11 cellular contexts compared by ENCODE assay signal in genomic region chr4:146040623-146041022, GRCh38.
A peak's percentile ranks its signal among the peaks of the same experiment; 100 is the strongest.
DNase-seq lines count a peak whose midpoint lies in the region; ATAC-seq and TF ChIP-seq lines count a peak whose summit lies in the region.
"Had no signal": no experiment of that assay in that cellular context is flagged by ENCODE, and none has a peak within 500 bp of the region (broad histone marks: within the 10 kb centered on the region; RNA-seq: fewer than 3 reads in every experiment).

No MANE protein-coding gene starts in this region.

- H3K36me3 Mint-ChIP-seq in GM23338 (ENCODE audit: low read depth) (no peaks in the 10 kb centered on the region), WTC11 (no peaks in the 10 kb centered on the region), progenitor cell of endocrine pancreas (ENCODE audit: insufficient read depth) (no peaks in the 10 kb centered on the region)

- no peaks in the 10 kb centered on the region for H3K79me2 ChIP-seq in GM23338 (replicated peaks; ENCODE audit: insufficient read depth)
- no peaks in the 10 kb centered on the region for H3K79me2 ChIP-seq in smooth muscle cell (ENCODE audit: low read depth)

- H3K27me3 Mint-ChIP-seq in GM23338 (ENCODE audit: insufficient read depth, low read depth, poor library complexity) (peaks cover 2% of the 10 kb centered on the region), WTC11 (ENCODE audit: low read depth) (peaks cover 4% of the 10 kb centered on the region; the same call in 1 of the 2 replicates), progenitor cell of endocrine pancreas (no peaks in the 10 kb centered on the region)

- CTCF ChIA-PET in WTC11 (lab: Charles Lee): no interaction called here

- POLR2A ChIA-PET in WTC11 (lab: Charles Lee): no interaction called here

- H3K4me1 ChIP-seq in GM23338 (ENCODE audit: insufficient read depth) (no peaks in the 10 kb centered on the region), smooth muscle cell (ENCODE audit: low read depth) (no peaks in the 10 kb centered on the region)

- H3K4me3 Mint-ChIP-seq in GM23338: no peak overlapping the region
- no peak overlapping the region for H3K4me3 Mint-ChIP-seq in WTC11
- no peak overlapping the region for H3K4me3 Mint-ChIP-seq in progenitor cell of endocrine pancreas (ENCODE audit: low read depth)
- H3K4me3 Mint-ChIP-seq: T-helper 2 cell treated with Interferon-gamma antibody and Interleukin-4, amounts not matched to agents 5 μg/mL and 100 μg/mL, for 36 hours had no signal

- H2AFZ ChIP-seq in GM23338 (no peak overlapping the region), smooth muscle cell (ENCODE audit: low read depth) (no peak overlapping the region)

- H3K27ac Mint-ChIP-seq in GM23338 (no peak overlapping the region), WTC11 (no peak overlapping the region), progenitor cell of endocrine pancreas (peak overlapping the region; percentile 63)
- H3K27ac Mint-ChIP-seq: T-helper 2 cell treated with Interferon-gamma antibody and Interleukin-4, amounts not matched to agents 5 μg/mL and 100 μg/mL, for 36 hours had no signal

- ATAC-seq in GM23338 (peak; percentile 31; the same call in 1 of the 3 replicates), WTC11 (peak; percentile 51)

- H3K9me2 ChIP-seq in GM23338 (ENCODE audit: insufficient read depth): no peaks in the 10 kb centered on the region

- H3K4me2 ChIP-seq in GM23338: no peak overlapping the region
- H3K4me2 ChIP-seq in smooth muscle cell: no peak overlapping the region
- H3K4me2 ChIP-seq: KMS-11 had no signal

- H3K4me3 ChIP-seq in GM23338 (no peak overlapping the region), smooth muscle cell (no peak overlapping the region)

- H3K9me3 Mint-ChIP-seq in GM23338: no peaks in the 10 kb centered on the region; the same call in 1 of the 3 replicates
- peaks cover 20% of the 10 kb centered on the region for H3K9me3 Mint-ChIP-seq in WTC11
- H3K9me3 Mint-ChIP-seq in progenitor cell of endocrine pancreas (ENCODE audit: low read depth): peaks cover 12% of the 10 kb centered on the region
- H3K9me3 Mint-ChIP-seq: T-helper 2 cell treated with Interferon-gamma antibody and Interleukin-4, amounts not matched to agents 5 μg/mL and 100 μg/mL, for 36 hours had no signal

- H3K27me3 ChIP-seq in GM23338 (ENCODE audit: insufficient read depth) (no peaks in the 10 kb centered on the region), smooth muscle cell (ENCODE audit: low read depth) (no peaks in the 10 kb centered on the region)

- no peaks in the 10 kb centered on the region for H3K9me3 ChIP-seq in smooth muscle cell (replicated peaks; ENCODE audit: low read depth)

- H3F3A ChIP-seq in GM23338 (replicated peaks; ENCODE audit: low read depth) (no peaks in the 10 kb centered on the region), smooth muscle cell (ENCODE audit: low read depth) (no peaks in the 10 kb centered on the region)

- H3K36me3 ChIP-seq in GM23338 (ENCODE audit: insufficient read depth) (no peaks in the 10 kb centered on the region), smooth muscle cell (ENCODE audit: low read depth) (no peaks in the 10 kb centered on the region)

- 64% methylated on average over 1 of the region's 1 CpG for WGBS in smooth muscle cell (ENCODE audit: low lambda C conversion rate)

- H3K9ac ChIP-seq in smooth muscle cell (ENCODE audit: low read depth): no peak overlapping the region
- H3K9ac ChIP-seq: KMS-11 had no signal

- no peak overlapping the region for H3K27ac ChIP-seq in GM23338 (ENCODE audit: low read depth)
- no peak overlapping the region for H3K27ac ChIP-seq in smooth muscle cell (ENCODE audit: low read depth)
- H3K27ac ChIP-seq: KMS-11 had no signal

- peak in 1 of 2 experiments; percentile 40; a peak in 2 of 4 replicates for TF ChIP-seq CTCF in GM23338 (conservative IDR thresholded peaks at IDR 0.05; ENCODE audit: low read depth in 2 of 2)
- no peak for TF ChIP-seq CTCF in WTC11 (IDR thresholded peaks at IDR 0.05)
- TF ChIP-seq CTCF in progenitor cell of endocrine pancreas (IDR thresholded peaks at IDR 0.05; ENCODE audit: unreplicated experiment): no peak
- TF ChIP-seq CTCF in smooth muscle cell (IDR thresholded peaks at IDR 0.05; ENCODE audit: borderline replicate concordance, insufficient read depth, poor library complexity, severe bottlenecking): no peak

- peak; percentile 11 for DNase-seq in GM23338 (ENCODE audit: low spot score)
- peak; percentile 65 for DNase-seq in NCI-H69 (lab: John Stamatoyannopoulos, UW)
- no peak for DNase-seq in WTC11 (ENCODE audit: low spot score)
- no peak for DNase-seq in progenitor cell of endocrine pancreas (ENCODE audit: low spot score, unreplicated experiment)
- DNase-seq in stimulated activated CD4-positive, alpha-beta T cell treated with anti-CD3 and anti-CD28 coated beads, Interleukin-4, amount 100 ng/mL, for 4 hours: no peak
- DNase-seq in midbrain (lab: John Stamatoyannopoulos, UW): no peak
- no peak for DNase-seq in smooth muscle cell (lab: John Stamatoyannopoulos, UW; ENCODE audit: unreplicated experiment)
- DNase-seq: NCI-H2029, NCI-H510A treated with DMSO at 0.1 percent for 48 hours had no signal

- H3K4me1 Mint-ChIP-seq in GM23338: no peaks in the 10 kb centered on the region
- H3K4me1 Mint-ChIP-seq in WTC11: no peaks in the 10 kb centered on the region
- no peaks in the 10 kb centered on the region for H3K4me1 Mint-ChIP-seq in progenitor cell of endocrine pancreas (ENCODE audit: low read depth)

- H4K20me1 ChIP-seq in GM23338 (replicated peaks; ENCODE audit: insufficient read depth): no peaks in the 10 kb centered on the region
- H4K20me1 ChIP-seq in smooth muscle cell (ENCODE audit: low read depth): no peaks in the 10 kb centered on the region

TF ChIP-seq in GM23338, 12 proteins besides CTCF, POLR2A, EP300 and RAD21 (continues in another document):
- no peak for TF ChIP-seq JUNB (IDR thresholded peaks at IDR 0.05; ENCODE audit: unreplicated experiment)

TF ChIP-seq in WTC11, 78 proteins besides CTCF, POLR2A, EP300 and RAD21:
- no peak for TF ChIP-seq TCF7 (CRISPR knock-in tag; IDR thresholded peaks at IDR 0.05; ENCODE audit: low read depth)
- TF ChIP-seq ATF6 (CRISPR knock-in tag; IDR thresholded peaks at IDR 0.05): no peak
- TF ChIP-seq GABPB1 (CRISPR knock-in tag; IDR thresholded peaks at IDR 0.05): no peak
- no peak for TF ChIP-seq USF2 (CRISPR knock-in tag; IDR thresholded peaks at IDR 0.05)
- TF ChIP-seq ZNF512 (CRISPR knock-in tag; IDR thresholded peaks at IDR 0.05; ENCODE audit: borderline replicate concordance): no peak
- TF ChIP-seq SMAD3 (CRISPR knock-in tag; IDR thresholded peaks at IDR 0.05; ENCODE audit: borderline replicate concordance): no peak
- no peak for TF ChIP-seq FOXJ3 (CRISPR knock-in tag; IDR thresholded peaks at IDR 0.05; ENCODE audit: borderline replicate concordance)
- no peak for TF ChIP-seq NFYB (CRISPR knock-in tag; conservative IDR thresholded peaks at IDR 0.05; ENCODE audit: low read depth)
- no peak for TF ChIP-seq E2F1 (CRISPR knock-in tag; IDR thresholded peaks at IDR 0.05)
- TF ChIP-seq ETV6 (CRISPR knock-in tag; IDR thresholded peaks at IDR 0.05): no peak
- TF ChIP-seq CREB1 (CRISPR knock-in tag; IDR thresholded peaks at IDR 0.05): no peak
- no peak for TF ChIP-seq ATF1 (CRISPR knock-in tag; IDR thresholded peaks at IDR 0.05)

Comparison
In these comparisons a context has a peak if more than half of its experiments do, and no peak if none do; other contexts are left out.
1. DNase-seq: peak in GM23338 (single experiment) and NCI-H69 (single experiment); none in WTC11 (single experiment), progenitor cell of endocrine pancreas (single experiment), stimulated activated CD4-positive, alpha-beta T cell treated with anti-CD3 and anti-CD28 coated beads, Interleukin-4, amount 100 ng/mL, for 4 hours (0 of 2), midbrain (single experiment) and smooth muscle cell (single experiment).